ENCODE assay signal across 27 cellular contexts in genomic region chr2:145543856-145544255, GRCh38.
"Had no signal": no experiment of that assay in that cellular context is flagged by ENCODE, and none has a peak within 500 bp of the region (broad histone marks: within the 10 kb centered on the region; RNA-seq: fewer than 3 reads in every experiment).

No MANE protein-coding gene starts in this region.

- H3K4me1 ChIP-seq: colonic mucosa, esophagus muscularis mucosa, esophagus squamous epithelium, foreskin keratinocyte, gastrocnemius medialis, gastroesophageal sphincter, heart left ventricle, heart right ventricle had no signal

- H3K36me3 ChIP-seq: colonic mucosa, esophagus muscularis mucosa, esophagus squamous epithelium, gastrocnemius medialis, gastroesophageal sphincter, heart left ventricle, heart right ventricle had no signal

- H3K4me3 ChIP-seq: colonic mucosa, coronary artery, dorsolateral prefrontal cortex, esophagus muscularis mucosa, esophagus squamous epithelium, gastrocnemius medialis, gastroesophageal sphincter, heart left ventricle, heart right ventricle had no signal

- H3K27ac Mint-ChIP-seq: dendritic cell treated with granulocyte-macrophage colony-stimulating factor and Interleukin-4, amounts not matched to agents 40 ng/mL and 50 ng/mL, for 4 days; effector memory CD8-positive, alpha-beta T cell; endodermal cell had no signal

- ATAC-seq: effector memory CD8-positive, alpha-beta T cell; esophagus mucosa; foreskin keratinocyte; gastrocnemius medialis; gastroesophageal sphincter; heart left ventricle; heart right ventricle had no signal

- H3K27me3 Mint-ChIP-seq: dendritic cell treated with granulocyte-macrophage colony-stimulating factor and Interleukin-4, amounts not matched to agents 40 ng/mL and 50 ng/mL, for 4 days had no signal

- H3K27ac ChIP-seq: colonic mucosa, coronary artery, dorsolateral prefrontal cortex, epithelial cell of prostate, esophagus muscularis mucosa, esophagus squamous epithelium, foreskin keratinocyte, gastrocnemius medialis, gastroesophageal sphincter, heart left ventricle, heart right ventricle had no signal

- FAIRE-seq: colon, endometrium, endothelial cell of umbilical vein had no signal

- DNase-seq: colonic mucosa; cortex of kidney; dermis blood vessel endothelial cell; dorsolateral prefrontal cortex; effector CD4-positive, alpha-beta T cell; effector CD8-positive, alpha-beta T cell; effector memory CD4-positive, alpha-beta T cell; effector memory CD8-positive, alpha-beta T cell; endodermal cell; erythroblast; esophagus squamous epithelium; foreskin keratinocyte; foreskin melanocyte; gastrocnemius medialis; glutamatergic neuron; head of caudate nucleus; heart left ventricle; heart right ventricle had no signal

- H3K4me3 Mint-ChIP-seq: dendritic cell treated with granulocyte-macrophage colony-stimulating factor and Interleukin-4, amounts not matched to agents 40 ng/mL and 50 ng/mL, for 4 days; effector memory CD8-positive, alpha-beta T cell; endodermal cell had no signal

- H3K9me3 ChIP-seq: colonic mucosa, esophagus muscularis mucosa, esophagus squamous epithelium, gastrocnemius medialis, gastroesophageal sphincter had no signal

- H3K27me3 ChIP-seq: colonic mucosa, dorsolateral prefrontal cortex, esophagus muscularis mucosa, esophagus squamous epithelium, foreskin keratinocyte, gastrocnemius medialis, gastroesophageal sphincter, heart left ventricle, heart right ventricle had no signal
